In the genomic region with DNA sequence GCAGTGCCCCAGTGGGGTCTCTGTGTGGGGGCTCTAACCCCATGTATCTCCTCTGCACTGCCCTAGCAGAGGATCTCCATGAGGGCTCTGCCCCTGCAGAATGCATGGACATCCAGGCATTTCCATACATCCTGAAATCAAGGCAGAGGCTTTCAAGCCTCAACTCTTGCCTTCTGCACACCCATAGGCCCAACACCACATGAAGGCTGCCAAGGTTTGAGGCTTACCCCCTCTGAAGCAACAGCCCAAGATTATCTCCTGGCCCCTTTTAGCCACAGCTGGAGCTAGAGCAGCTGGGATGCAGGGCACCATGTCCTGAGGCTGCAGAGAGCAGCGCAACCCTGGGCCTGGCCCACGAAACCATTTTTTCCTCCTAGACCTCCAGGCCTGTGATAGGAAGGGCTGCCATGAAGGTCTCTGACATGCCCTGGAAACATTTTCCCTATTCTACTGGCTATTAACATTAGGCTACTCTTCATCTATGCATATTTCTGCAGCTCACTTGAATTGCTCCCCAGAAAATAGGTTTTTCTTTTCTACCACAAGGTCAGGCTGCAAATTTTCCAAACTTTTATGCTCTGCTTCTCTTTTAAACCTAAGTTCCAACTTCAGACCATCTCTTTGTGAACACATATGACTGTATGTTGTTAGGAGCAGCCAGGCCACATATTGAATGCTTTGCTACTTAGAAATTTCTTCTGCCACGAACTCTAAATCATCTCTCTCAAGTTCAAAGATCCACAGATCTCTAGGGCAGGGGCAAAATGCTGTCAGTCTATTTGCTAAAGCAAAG, we compare ENCODE assay signal across 20 cellular contexts.
"Had no signal": no experiment of that assay in that cellular context is flagged by ENCODE, and none has a peak within 500 bp of the region (broad histone marks: within the 10 kb centered on the region; RNA-seq: fewer than 3 reads in every experiment).

No MANE protein-coding gene starts in this region.

- ATAC-seq: activated CD8-positive, alpha-beta T cell treated with anti-CD3 and anti-CD28 coated beads, Interleukin-2, amount 10 ng/mL, durations not matched to agents 7 days and 5 days; activated T-cell treated with anti-CD3 and anti-CD28 coated beads, Interleukin-2, amount 50 U/mL, for 4 hours; body of pancreas; heart left ventricle; left lung had no signal

- H3K27me3 ChIP-seq: body of pancreas, colonic mucosa, heart left ventricle, left lung, neural progenitor cell, right atrium auricular region, stomach, testis, upper lobe of left lung had no signal

- FAIRE-seq: frontal cortex had no signal

- H3K4me3 ChIP-seq: body of pancreas, colonic mucosa, heart left ventricle, left lung, neural progenitor cell, prostate gland, right atrium auricular region, stomach, testis, upper lobe of left lung had no signal

- H3K9ac ChIP-seq: neural progenitor cell had no signal

- H3K36me3 ChIP-seq: colonic mucosa, neural progenitor cell, right atrium auricular region had no signal

- H3K27me3 Mint-ChIP-seq: activated CD4-positive, alpha-beta T cell treated with anti-CD3 and anti-CD28 coated beads, Interleukin-2, amount 10 ng/mL, durations not matched to agents 7 days and 5 days had no signal

- H3K27ac Mint-ChIP-seq: activated CD4-positive, alpha-beta T cell treated with anti-CD3 and anti-CD28 coated beads, Interleukin-2, amount 10 ng/mL, durations not matched to agents 7 days and 5 days; activated CD8-positive, alpha-beta T cell treated with anti-CD3 and anti-CD28 coated beads, Interleukin-2, amount 10 ng/mL, durations not matched to agents 7 days and 5 days; neural progenitor cell had no signal

- H3K4me2 ChIP-seq: neural progenitor cell had no signal

- H3K9me3 ChIP-seq: colonic mucosa, prostate gland, testis had no signal

- H3K4me1 ChIP-seq: neural progenitor cell, prostate gland had no signal

- H3K4me1 Mint-ChIP-seq: neural progenitor cell had no signal

- H3K4me3 Mint-ChIP-seq: activated CD4-positive, alpha-beta T cell treated with anti-CD3 and anti-CD28 coated beads, Interleukin-2, amount 10 ng/mL, durations not matched to agents 7 days and 5 days; activated CD8-positive, alpha-beta T cell treated with anti-CD3 and anti-CD28 coated beads, Interleukin-2, amount 10 ng/mL, durations not matched to agents 7 days and 5 days; activated T-cell treated with anti-CD3 and anti-CD28 coated beads, Interleukin-2, amount 50 U/mL, for 4 hours; neural progenitor cell had no signal

- H3K27ac ChIP-seq: body of pancreas, colonic mucosa, heart left ventricle, neural progenitor cell, prostate gland, right atrium auricular region, stomach, testis, upper lobe of left lung had no signal

- DNase-seq: activated CD4-positive, alpha-beta T cell treated with anti-CD3 and anti-CD28 coated beads, Interleukin-2, amount 10 ng/mL, durations not matched to agents 7 days and 5 days; activated CD4-positive, CD25-positive, alpha-beta regulatory T cell; activated CD8-positive, alpha-beta T cell treated with anti-CD3 and anti-CD28 coated beads, Interleukin-2, amount 10 ng/mL, durations not matched to agents 7 days and 5 days; activated effector memory CD4-positive, alpha-beta T cell treated with anti-CD3 and anti-CD28 coated beads, Interleukin-2, amount 50 U/mL, for 16 hours; activated T-cell treated with anti-CD3 and anti-CD28 coated beads, Interleukin-2, amount 50 U/mL, for 4 hours; amniotic stem cell; body of pancreas; central memory CD4-positive, alpha-beta T cell; colonic mucosa; heart left ventricle; stimulated activated CD4-positive, alpha-beta T cell treated with anti-CD3 and anti-CD28 coated beads, Interleukin-2, amount 100 ng/mL, for 24 hours; stomach; T-helper 9 cell; testis; upper lobe of left lung had no signal
